Comparison of ENCODE assay signal across 27 cellular contexts in genomic region chr2:69188174-69188900, GRCh38.
DNase-seq lines count a peak whose midpoint lies in the region; ATAC-seq and TF ChIP-seq lines count a peak whose summit lies in the region.
"Had no signal": no experiment of that assay in that cellular context is flagged by ENCODE, and none has a peak within 500 bp of the region (broad histone marks: within the 10 kb centered on the region; RNA-seq: fewer than 3 reads in every experiment).

No MANE protein-coding gene starts in this region.

- H2AK9ac ChIP-seq in IMR-90 (replicated peaks; ENCODE audit: low read depth, low read length, poor library complexity), result no peak overlapping the region

- H3K36me3 Mint-ChIP-seq in nephron progenitor cell (ENCODE audit: low read depth) (peaks cover 80% of the 10 kb centered on the region), MCF 10A (ENCODE audit: insufficient read depth, unreplicated experiment) (peaks cover 26% of the 10 kb centered on the region), Calu3 (ENCODE audit: insufficient read depth, unreplicated experiment) (no peaks in the 10 kb centered on the region)
- H3K36me3 Mint-ChIP-seq: activated naive CD4-positive, alpha-beta T cell treated with anti-CD3 and anti-CD28 coated beads, Interleukin-2, amount 50 U/mL, for 72 hours; CD4-positive, alpha-beta memory T cell had no signal

- H3K9me1 ChIP-seq in IMR-90 (ENCODE audit: insufficient read depth, low read length), result peaks cover 18% of the 10 kb centered on the region

- peaks cover 9 to 37% of the 10 kb centered on the region in 2 experiments; a peak in 3 of 4 replicates for H3K79me1 ChIP-seq in IMR-90 (ENCODE audit: low read depth in 1 of 2, low read length in 2 of 2)

- H3K27me3 Mint-ChIP-seq in nephron progenitor cell (ENCODE audit: low read depth, poor library complexity) (peaks cover 4% of the 10 kb centered on the region), MCF 10A (ENCODE audit: insufficient read depth, unreplicated experiment) (no peaks in the 10 kb centered on the region), Calu3 (ENCODE audit: unreplicated experiment) (peaks cover 74% of the 10 kb centered on the region)

- POLR2A ChIA-PET in IMR-90 (lab: Charles Lee; ENCODE audit: unreplicated experiment), result no interaction called here
- POLR2A ChIA-PET in MCF 10A (lab: Yijun Ruan, JAX), result interaction anchor here (2.0 kb wide), 1 partner anchor 11 kb away, joined by 5 read pairs; no protein-coding TSS in a partner anchor

- intact Hi-C loops in IMR-90 (cut with micrococcal nuclease), result no loop called here
- intact Hi-C loops in MCF 10A (cut with micrococcal nuclease), result no loop called here
- intact Hi-C loops in Calu3 (cut with micrococcal nuclease; ENCODE audit: unreplicated experiment), result no loop called here

- DNase-seq in DMS 273 (lab: John Stamatoyannopoulos, UW; ENCODE audit: unreplicated experiment) (peak; percentile 23), DMS 273 treated with DMSO at 0.1 percent for 48 hours (lab: John Stamatoyannopoulos, UW) (no peak), IMR-90 (no peak), SK-MEL-5 (ENCODE audit: low read depth, low spot score) (peak; percentile 26), nephron progenitor cell (no peak), MCF 10A (ENCODE audit: unreplicated experiment) (no peak), globus pallidus (ENCODE audit: low spot score) (no peak), Calu3 (no peak)
- DNase-seq: activated CD4-positive, CD25-positive, alpha-beta regulatory T cell treated with anti-CD3 and anti-CD28 coated beads, Interleukin-2, amount 50 U/mL, for 72 hours; activated CD8-positive, alpha-beta T cell treated with anti-CD3 and anti-CD28 coated beads for 36 hours; CD4-positive, alpha-beta memory T cell; colonic mucosa; effector memory CD8-positive, alpha-beta T cell; erythroblast; foreskin keratinocyte; GM23248; HFFc6; mammary epithelial cell; NCI-H1694 treated with DMSO at 0.1 percent for 48 hours; stimulated activated naive CD4-positive, alpha-beta T cell treated with Interleukin-2 at 50 U/mL for 16 hours had no signal

- peak overlapping the region; percentile 60 for H3K27ac Mint-ChIP-seq in nephron progenitor cell
- no peak overlapping the region for H3K27ac Mint-ChIP-seq in MCF 10A (ENCODE audit: low read depth, unreplicated experiment)
- no peak overlapping the region for H3K27ac Mint-ChIP-seq in Calu3 (ENCODE audit: unreplicated experiment)
- H3K27ac Mint-ChIP-seq: activated CD8-positive, alpha-beta T cell treated with anti-CD3 and anti-CD28 coated beads for 36 hours; activated naive CD4-positive, alpha-beta T cell treated with anti-CD3 and anti-CD28 coated beads, Interleukin-2, amount 50 U/mL, for 72 hours; activated T-helper 2 cell treated with anti-CD3 and anti-CD28 coated beads, Interferon-gamma antibody, Interleukin-2, Interleukin-4, amounts not matched to agents 10 μg/mL and 5 μg/mL and 100 μg/mL, durations not matched to agents 14 hours and 24 hours and 36 hours; CD4-positive, alpha-beta memory T cell; effector memory CD8-positive, alpha-beta T cell; HFFc6 had no signal

- H3K4me3 ChIP-seq in IMR-90 (ENCODE audit: insufficient read depth, low read depth, low read length), result no peak overlapping the region
- H3K4me3 ChIP-seq: colonic mucosa, GM23248, prostate gland, SK-N-MC had no signal

- no peak overlapping the region for H3K27ac ChIP-seq in IMR-90 (ENCODE audit: insufficient read depth, low read length)
- H3K27ac ChIP-seq: 22Rv1, colonic mucosa, foreskin keratinocyte, GM23248, prostate gland, SK-N-MC had no signal

- TF ChIP-seq RAD21 in IMR-90 (IDR thresholded peaks at IDR 0.05; ENCODE audit: low read length), result no peak

- H4K91ac ChIP-seq in IMR-90 (ENCODE audit: insufficient read depth, low read depth, low read length), result 0 out of 2 replicates have a peak overlapping the region, but pooled peaks have one; percentile 21

- no peak overlapping the region for H2BK20ac ChIP-seq in IMR-90 (ENCODE audit: low read depth, low read length)

- peak overlapping the region; percentile 69; the same call in 1 of the 2 replicates for H2AK5ac ChIP-seq in IMR-90 (ENCODE audit: low read depth, low read length)

- no peak overlapping the region for H2AFZ ChIP-seq in IMR-90 (replicated peaks; ENCODE audit: low read length, poor library complexity)
- H2AFZ ChIP-seq: GM23248 had no signal

- CTCF ChIA-PET in IMR-90 (lab: Yijun Ruan, JAX) (no interaction called here), MCF 10A (lab: Yijun Ruan, JAX) (interaction anchor here (0.6 to 1.0 kb wide), 3 partner anchors 8 to 29 kb away, joined by 3 to 4 read pairs (median 4); no protein-coding TSS in a partner anchor), Calu3 (lab: Charles Lee) (no interaction called here)

- H3K4me3 Mint-ChIP-seq in nephron progenitor cell, result no peak overlapping the region
- H3K4me3 Mint-ChIP-seq in MCF 10A (ENCODE audit: unreplicated experiment), result no peak overlapping the region
- no peak overlapping the region for H3K4me3 Mint-ChIP-seq in Calu3 (ENCODE audit: low read depth, unreplicated experiment)
- H3K4me3 Mint-ChIP-seq: activated CD8-positive, alpha-beta T cell treated with anti-CD3 and anti-CD28 coated beads for 36 hours; CD4-positive, alpha-beta memory T cell; effector memory CD8-positive, alpha-beta T cell; HFFc6 had no signal

- H3K4me2 ChIP-seq in IMR-90 (ENCODE audit: low read depth, low read length), result no peak overlapping the region

- no peaks in the 10 kb centered on the region for H3K9me3 ChIP-seq in IMR-90 (ENCODE audit: control insufficient read depth, insufficient read depth, low read length)
- H3K9me3 ChIP-seq: colonic mucosa, prostate gland had no signal

- ATAC-seq in IMR-90 (ENCODE audit: low read depth), result no peak
- ATAC-seq: activated CD8-positive, alpha-beta T cell treated with anti-CD3 and anti-CD28 coated beads for 36 hours; activated naive CD4-positive, alpha-beta T cell treated with anti-CD3 and anti-CD28 coated beads, Interleukin-2, amount 50 U/mL, for 72 hours; effector memory CD8-positive, alpha-beta T cell; foreskin keratinocyte; HepG2; sciatic nerve had no signal

- H3K4me1 ChIP-seq in IMR-90 (ENCODE audit: control insufficient read depth, insufficient read depth, low read length), result peaks cover 16% of the 10 kb centered on the region
- H3K4me1 ChIP-seq: colonic mucosa had no signal

- no peak overlapping the region for H3K23ac ChIP-seq in IMR-90 (ENCODE audit: low read depth, low read length)

- dilution Hi-C loops in IMR-90 (cut with HindIII; ENCODE audit: low sequenced_read_pairs, unreplicated experiment), result no loop called here

- H2BK120ac ChIP-seq in IMR-90 (ENCODE audit: low read depth, low read length), result no peak overlapping the region

- peaks cover 59% of the 10 kb centered on the region for H3K36me3 ChIP-seq in IMR-90 (ENCODE audit: control insufficient read depth, insufficient read depth, low read length)
- H3K36me3 ChIP-seq: colonic mucosa, prostate gland had no signal

- H3K56ac ChIP-seq in IMR-90 (ENCODE audit: extremely low read depth, insufficient read depth, low read length), result no peak overlapping the region

- in situ Hi-C loops in IMR-90 (cut with MboI; ENCODE audit: low sequenced_read_pairs), result no loop called here
- in situ Hi-C loops in SK-MEL-5 (cut with HindIII; ENCODE audit: low pct_unique_long_range_greater_than_20kb, low sequenced_read_pairs), result no loop called here

- peak overlapping the region; percentile 39; the same call in 1 of the 2 replicates for H4K5ac ChIP-seq in IMR-90 (ENCODE audit: low read depth, low read length)

- no peaks in the 10 kb centered on the region for H3K27me3 ChIP-seq in IMR-90 (ENCODE audit: control insufficient read depth, insufficient read depth, low read length)
- H3K27me3 ChIP-seq: colonic mucosa, foreskin keratinocyte had no signal

- H3K4ac ChIP-seq in IMR-90 (ENCODE audit: low read depth, low read length), result no peak overlapping the region

- BruUV-seq in IMR-90 (replicated peaks; lab: Mats Ljungman, UMichigan) (no TSS peak), MCF 10A (replicated peaks; lab: Mats Ljungman, UMichigan) (no TSS peak), Calu3 (replicated peaks; lab: Mats Ljungman, UMichigan) (no TSS peak)

- H3K9me3 Mint-ChIP-seq in nephron progenitor cell, result no peaks in the 10 kb centered on the region
- H3K9me3 Mint-ChIP-seq in MCF 10A (ENCODE audit: unreplicated experiment), result no peaks in the 10 kb centered on the region
- no peaks in the 10 kb centered on the region for H3K9me3 Mint-ChIP-seq in Calu3 (ENCODE audit: low read depth, unreplicated experiment)
- H3K9me3 Mint-ChIP-seq: activated CD8-positive, alpha-beta T cell treated with anti-CD3 and anti-CD28 coated beads for 36 hours; activated naive CD4-positive, alpha-beta T cell treated with anti-CD3 and anti-CD28 coated beads, Interleukin-2, amount 50 U/mL, for 72 hours; activated T-helper 2 cell treated with anti-CD3 and anti-CD28 coated beads, Interferon-gamma antibody, Interleukin-2, Interleukin-4, amounts not matched to agents 10 μg/mL and 5 μg/mL and 100 μg/mL, durations not matched to agents 14 hours and 24 hours and 36 hours; CD4-positive, alpha-beta memory T cell; effector memory CD8-positive, alpha-beta T cell; HFFc6 had no signal

- H3K18ac ChIP-seq in IMR-90 (ENCODE audit: low read depth, low read length), result 0 out of 2 replicates have a peak overlapping the region, but pooled peaks have one; percentile 12

- no peak for TF ChIP-seq POLR2A in IMR-90 (IDR thresholded peaks at IDR 0.05; ENCODE audit: low read depth, low read length)

- no CpG with 5 or more reads among the region's 4 CpGs for WGBS in IMR-90 (ENCODE audit: extremely low coverage in 2 of 2, insufficient read length in 1 of 2), 2 experiments

- H3K9ac ChIP-seq in IMR-90 (ENCODE audit: low read depth, low read length), result no peak overlapping the region
- H3K9ac ChIP-seq: GM23248 had no signal

- peak overlapping the region; percentile 37; the same call in 1 of the 3 replicates for H2BK15ac ChIP-seq in IMR-90 (ENCODE audit: low read depth, low read length)

- TF ChIP-seq CTCF in IMR-90 (conservative IDR thresholded peaks at IDR 0.05; ENCODE audit: low read depth, low read length) (no peak), nephron progenitor cell (IDR thresholded peaks at IDR 0.05) (no peak), MCF 10A (IDR thresholded peaks at IDR 0.05; ENCODE audit: unreplicated experiment) (no peak), Calu3 (IDR thresholded peaks at IDR 0.05; ENCODE audit: unreplicated experiment) (no peak)

- no peak overlapping the region for H3K14ac ChIP-seq in IMR-90 (replicated peaks; ENCODE audit: low read depth, low read length)

- H4K20me1 ChIP-seq in IMR-90 (ENCODE audit: insufficient read depth, low read length), result no peaks in the 10 kb centered on the region

- peak overlapping the region; percentile 20 to 24; a peak in 1 of 4 replicates for H4K8ac ChIP-seq in IMR-90 (ENCODE audit: low read depth in 2 of 2, low read length in 2 of 2)

- no peak overlapping the region for H2BK5ac ChIP-seq in IMR-90 (ENCODE audit: low read depth, low read length, poor library complexity, severe bottlenecking)

- H3K4me1 Mint-ChIP-seq in nephron progenitor cell, result peaks cover 26% of the 10 kb centered on the region
- H3K4me1 Mint-ChIP-seq in MCF 10A (ENCODE audit: insufficient read depth, unreplicated experiment), result no peaks in the 10 kb centered on the region
- no peaks in the 10 kb centered on the region for H3K4me1 Mint-ChIP-seq in Calu3 (ENCODE audit: low read depth, unreplicated experiment)
- H3K4me1 Mint-ChIP-seq: CD4-positive, alpha-beta memory T cell had no signal

TF ChIP-seq in IMR-90, 13 proteins besides CTCF, POLR2A, EP300 and RAD21 (continues in another document):
- TF ChIP-seq NFE2L2 (IDR thresholded peaks at IDR 0.05; ENCODE audit: low read depth, low read length), result no peak

Comparison
In these comparisons a context has a peak if more than half of its experiments do, and no peak if none do; other contexts are left out.
1. DNase-seq: peak in DMS 273 (single experiment) and SK-MEL-5 (single experiment); none in DMS 273 treated with DMSO at 0.1 percent for 48 hours (single experiment), IMR-90 (single experiment), nephron progenitor cell (single experiment), MCF 10A (single experiment), globus pallidus (single experiment) and Calu3 (single experiment).